ENCODE assay signal across 9 cellular contexts in the genomic region with DNA sequence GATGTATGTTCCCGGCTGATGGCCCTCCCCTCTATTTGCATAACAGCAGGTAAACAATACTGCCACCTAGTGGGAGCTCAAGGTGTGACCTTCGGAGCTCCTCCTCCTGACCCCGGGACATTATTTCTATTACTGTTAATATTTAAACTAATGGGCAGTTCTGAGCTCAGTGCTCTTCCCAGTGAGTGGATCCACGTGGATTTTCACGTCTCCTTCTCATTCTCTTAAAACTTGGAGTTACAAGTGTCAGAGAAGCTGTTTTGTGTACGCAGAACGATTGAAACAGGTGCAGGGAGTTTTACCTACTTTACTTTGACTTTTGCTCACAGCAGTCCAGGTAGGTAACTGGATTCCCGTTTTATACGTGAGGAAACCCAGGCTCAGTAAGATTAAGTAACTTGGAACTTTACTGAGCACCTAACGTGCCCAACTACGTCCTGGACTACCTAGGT.
DNase-seq lines count a peak whose midpoint lies in the region; ATAC-seq and TF ChIP-seq lines count a peak whose summit lies in the region.
"Had no signal": no experiment of that assay in that cellular context is flagged by ENCODE, and none has a peak within 500 bp of the region (broad histone marks: within the 10 kb centered on the region; RNA-seq: fewer than 3 reads in every experiment).

No MANE protein-coding gene starts in this region.

- H3K4me3 ChIP-seq in coronary artery: no peak overlapping the region
- H3K4me3 ChIP-seq: skin epidermis had no signal

- peak; percentile 66 for TF ChIP-seq CTCF in coronary artery (IDR thresholded peaks at IDR 0.05)

- no peak for DNase-seq in Right ventricle myocardium inferior (ENCODE audit: missing footprints)
- no peak for DNase-seq in cardiac septum (ENCODE audit: low spot score)
- DNase-seq in NCI-H1694 (lab: John Stamatoyannopoulos, UW): peak; percentile 58
- peak; percentile 68 to 79 for DNase-seq in activated CD4-positive, alpha-beta T cell treated with anti-CD3 and anti-CD28 coated beads for 4 hours
- DNase-seq in coronary artery (ENCODE audit: low spot score): no peak
- DNase-seq in lung microvascular endothelial cell (ENCODE audit: low read depth in 2 of 2): peak; percentile 79 to 87
- peak; percentile 77 for DNase-seq in stimulated activated CD8-positive, alpha-beta memory T cell treated with anti-CD3 and anti-CD28 coated beads, Interleukin-4, amount 100 ng/mL, for 48 hours

- intact Hi-C loops in Right ventricle myocardium inferior (cut with DNase I) (loop anchor here (1.0 to 2.0 kb wide), 2 partner anchors 135 to 158 kb away; no protein-coding TSS in a partner anchor), cardiac septum (cut with DNase I) (loop anchor here (1.0 to 2.0 kb wide), 3 partner anchors 128 to 158 kb away; a partner anchor contains a TSS)

- no peak overlapping the region for H3K27ac ChIP-seq in coronary artery
- H3K27ac ChIP-seq: skin epidermis had no signal

- peak; percentile 66 for ATAC-seq in Right ventricle myocardium inferior
- no peak for ATAC-seq in HG03520 (IDR thresholded peaks at IDR 0.05; ENCODE audit: unreplicated experiment)

Comparison
In these comparisons a context has a peak if more than half of its experiments do, and no peak if none do; other contexts are left out.
1. DNase-seq: peak in NCI-H1694 (single experiment), activated CD4-positive, alpha-beta T cell treated with anti-CD3 and anti-CD28 coated beads for 4 hours (2 of 2), lung microvascular endothelial cell (2 of 2) and stimulated activated CD8-positive, alpha-beta memory T cell treated with anti-CD3 and anti-CD28 coated beads, Interleukin-4, amount 100 ng/mL, for 48 hours (single experiment); none in Right ventricle myocardium inferior (single experiment), cardiac septum (single experiment) and coronary artery (single experiment).